9 cellular contexts compared by ENCODE assay signal in the genomic region with DNA sequence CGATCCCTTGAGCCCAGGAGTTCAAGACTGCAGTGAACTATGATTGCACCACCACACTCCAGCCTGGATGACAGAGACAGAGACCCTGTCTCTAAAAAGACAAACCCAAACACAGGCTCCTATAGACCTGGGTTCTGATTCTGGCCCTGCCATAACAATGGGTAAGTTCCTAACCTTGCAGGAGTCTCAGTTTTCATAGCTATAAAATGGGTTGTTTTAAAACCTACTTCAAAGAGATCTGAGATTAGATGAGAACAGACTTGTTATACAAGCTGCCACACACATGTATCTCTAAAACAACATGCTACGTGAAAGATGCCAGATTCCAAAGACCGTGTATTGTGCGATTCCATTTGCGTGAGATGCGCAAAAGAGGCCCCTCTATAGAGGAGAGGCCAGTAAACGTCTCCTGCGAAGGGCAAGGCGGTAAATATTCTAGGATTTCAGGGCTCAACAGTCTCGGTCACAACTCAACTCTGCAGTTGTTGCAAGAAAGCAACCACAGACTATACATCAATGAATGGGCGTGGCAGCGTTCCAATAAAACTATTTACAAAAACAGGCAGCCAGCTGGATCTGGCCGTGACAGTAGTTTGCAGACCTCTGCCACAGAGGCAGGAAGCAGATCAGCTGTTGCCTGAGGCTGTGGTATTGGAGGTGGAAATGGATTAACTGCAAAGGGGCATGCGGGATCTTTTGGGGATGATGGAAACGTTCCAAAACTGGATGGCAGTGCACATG. TPM values are rescaled to one million over a fixed set of nuclear protein-coding genes. Genes with fewer than 3 reads are reported as not detected.
A peak's percentile ranks its signal among the peaks of the same experiment; 100 is the strongest.
DNase-seq lines count a peak whose midpoint lies in the region; ATAC-seq and TF ChIP-seq lines count a peak whose summit lies in the region.
"Had no signal": no experiment of that assay in that cellular context is flagged by ENCODE, and none has a peak within 500 bp of the region (broad histone marks: within the 10 kb centered on the region; RNA-seq: fewer than 3 reads in every experiment).

No MANE protein-coding gene starts in this region.

- peaks cover 15% of the 10 kb centered on the region for H3K36me3 Mint-ChIP-seq in MCF 10A (ENCODE audit: insufficient read depth, unreplicated experiment)

- peak in 9 of 14 donors; percentile 16 to 54 (median 44) for DNase-seq in C1 segment of cervical spinal cord (lab: John Stamatoyannopoulos, UW)
- peak; percentile 70 for DNase-seq in NCI-H2029 (lab: John Stamatoyannopoulos, UW)
- peak; percentile 71 for DNase-seq in MCF 10A (ENCODE audit: unreplicated experiment)
- DNase-seq in midbrain (lab: John Stamatoyannopoulos, UW) = peak; percentile 75
- DNase-seq in NCI-H510A treated with DMSO at 0.1 percent for 48 hours (lab: John Stamatoyannopoulos, UW) = no peak
- DNase-seq in NCI-H524 (lab: John Stamatoyannopoulos, UW) = no peak
- DNase-seq in thyroid gland = no peak
- DNase-seq: activated B cell treated with CpG ODN at 0.5 μM for 24 hours had no signal

- H3K4me1 ChIP-seq in thyroid gland = peaks cover 4 to 8% of the 10 kb centered on the region in 2 donors

- H3K27ac Mint-ChIP-seq in MCF 10A (ENCODE audit: low read depth, unreplicated experiment) = peak overlapping the region; percentile 25
- H3K27ac Mint-ChIP-seq: activated B cell treated with CpG ODN at 0.5 μM for 24 hours had no signal

- no peak overlapping the region for H3K27ac ChIP-seq in thyroid gland

- WGBS in thyroid gland, 2 donors = 86 to 87% methylated on average over 15 of the region's 15 CpGs

- no peak for TF ChIP-seq POLR2A in thyroid gland (IDR thresholded peaks at IDR 0.05)

- H3K4me1 Mint-ChIP-seq in MCF 10A (ENCODE audit: insufficient read depth, unreplicated experiment) = peaks cover 26% of the 10 kb centered on the region

- POLR2A ChIA-PET in MCF 10A (lab: Yijun Ruan, JAX) = interaction anchor here (0.7 kb wide), 2 partner anchors 17 to 112 kb away, joined by 3 read pairs; no protein-coding TSS in a partner anchor

- no peak overlapping the region for H3K4me3 Mint-ChIP-seq in MCF 10A (ENCODE audit: unreplicated experiment)
- H3K4me3 Mint-ChIP-seq: activated B cell treated with CpG ODN at 0.5 μM for 24 hours had no signal

- H3K9me3 ChIP-seq in thyroid gland = no peaks in the 10 kb centered on the region

- no peaks in the 10 kb centered on the region for H3K9me3 Mint-ChIP-seq in MCF 10A (ENCODE audit: unreplicated experiment)
- H3K9me3 Mint-ChIP-seq: activated B cell treated with CpG ODN at 0.5 μM for 24 hours had no signal

- H3K27me3 ChIP-seq in thyroid gland = no peaks in the 10 kb centered on the region

- intact Hi-C loops in MCF 10A (cut with micrococcal nuclease) (no loop called here), thyroid gland (cut with DNase I) (no loop called here)

- TF ChIP-seq CTCF in MCF 10A (IDR thresholded peaks at IDR 0.05; ENCODE audit: unreplicated experiment) (no peak), thyroid gland (IDR thresholded peaks at IDR 0.05) (no peak)

- no peak for ATAC-seq in GM21515 (IDR thresholded peaks at IDR 0.05; ENCODE audit: unreplicated experiment)

- CTCF ChIA-PET in MCF 10A (lab: Yijun Ruan, JAX) = interaction anchor here (0.5 to 4.9 kb wide), 11 partner anchors 8 to 475 kb away, joined by 3 to 40 read pairs (median 3); no protein-coding TSS in a partner anchor

- BruUV-seq in MCF 10A (replicated peaks; lab: Mats Ljungman, UMichigan) = no TSS peak

- H3K4me3 ChIP-seq in thyroid gland (replicated peaks in 1 of 3) = no peak overlapping the region

- peaks cover 22 to 25% of the 10 kb centered on the region in 2 donors for H3K36me3 ChIP-seq in thyroid gland

- no peaks in the 10 kb centered on the region for H3K27me3 Mint-ChIP-seq in MCF 10A (ENCODE audit: insufficient read depth, unreplicated experiment)
- H3K27me3 Mint-ChIP-seq: activated B cell treated with CpG ODN at 0.5 μM for 24 hours had no signal

RNA-seq across cellular contexts. Expression of a gene that starts 5.9 kb away (rescaled TPM):
- total RNA-seq in MCF 10A (2022) (20.3 and 24.9 TPM in 2 replicates), thyroid gland (10 to 100 TPM; 17.9 to 53.7 (median 29.7) TPM)

RNA-seq across cellular contexts. Expression of a gene that starts 15.2 kb away (rescaled TPM):
- total RNA-seq in MCF 10A (2022) = 98.1 and 101 TPM in 2 replicates
- 10 to 100 TPM; 41.0 to 61.0 (median 51.0) TPM for total RNA-seq in thyroid gland

RNA-seq across cellular contexts. Expression of a gene that starts 38.9 kb away (rescaled TPM):
- 4.0 and 7.1 TPM in 2 replicates for total RNA-seq in MCF 10A (2022)
- 10 to 100 TPM; 21.9 to 47.0 (median 28.8) TPM for total RNA-seq in thyroid gland

RNA-seq across cellular contexts. Expression of a gene that starts 59.4 kb away (rescaled TPM):
- total RNA-seq in MCF 10A (2022) (71.8 and 117 TPM in 2 replicates), thyroid gland (10 to 100 TPM in 3 of 4 donors, 1 to 10 TPM in 1; 5.6 to 60.2 (median 27.3) TPM)

Comparison
In these comparisons a context has a peak if more than half of its experiments do, and no peak if none do; other contexts are left out.
1. DNase-seq: peak in C1 segment of cervical spinal cord (9 of 14), NCI-H2029 (single experiment), MCF 10A (single experiment) and midbrain (single experiment); none in NCI-H510A treated with DMSO at 0.1 percent for 48 hours (single experiment), NCI-H524 (0 of 2) and thyroid gland (0 of 2).